Comparison of ENCODE assay signal across 7 cellular contexts in genomic region chr12:42511656-42512055, GRCh38.
"Had no signal": no experiment of that assay in that cellular context is flagged by ENCODE, and none has a peak within 500 bp of the region (broad histone marks: within the 10 kb centered on the region; RNA-seq: fewer than 3 reads in every experiment).

No MANE protein-coding gene starts in this region.

- H3K27ac ChIP-seq: HL-60 had no signal

- H3K4me3 ChIP-seq: K562 had no signal

- ATAC-seq: K562 had no signal

- DNase-seq: GOT3, H7, HCEC 1CT, IMR-90, KG1 had no signal
